Comparison of ENCODE assay signal across 17 cellular contexts in the genomic region with DNA sequence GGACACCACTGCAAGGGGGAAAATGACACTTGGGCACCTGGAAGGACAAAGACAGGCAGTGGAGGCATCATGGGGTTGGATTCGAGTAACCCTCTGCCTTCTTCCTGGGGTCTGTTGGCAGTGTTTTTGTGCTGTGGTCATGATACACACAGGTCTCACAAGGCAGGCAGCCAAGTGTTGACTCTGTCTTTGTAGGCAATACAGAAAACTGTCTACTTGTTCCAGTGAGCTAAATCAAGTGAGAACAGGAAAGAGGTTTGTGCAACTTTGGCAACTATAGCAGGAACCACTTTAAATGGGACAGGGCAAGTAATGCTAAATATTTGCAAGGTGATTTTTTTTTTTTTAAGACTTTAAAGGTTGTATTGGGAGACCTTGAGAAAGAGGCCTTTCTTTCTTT.
"Had no signal": no experiment of that assay in that cellular context is flagged by ENCODE, and none has a peak within 500 bp of the region (broad histone marks: within the 10 kb centered on the region; RNA-seq: fewer than 3 reads in every experiment).

No MANE protein-coding gene starts in this region.

- H3K4me3 ChIP-seq: breast epithelium, dorsolateral prefrontal cortex, esophagus squamous epithelium, ovary, skin epidermis, uterus had no signal

- FAIRE-seq: endometrium had no signal

- DNase-seq: activated CD4-positive, alpha-beta T cell treated with anti-CD3 and anti-CD28 coated beads for 1 hour; activated CD4-positive, alpha-beta T cell treated with anti-CD3 and anti-CD28 coated beads, Interleukin-2, amount 50 U/mL, for 48 hours; activated CD8-positive, alpha-beta memory T cell treated with anti-CD3 and anti-CD28 coated beads, Interleukin-2, amount 10 ng/mL, durations not matched to agents 7 days and 5 days; activated effector memory CD4-positive, alpha-beta T cell treated with anti-CD3 and anti-CD28 coated beads, Interleukin-2, amount 50 U/mL, for 16 hours; activated T-cell treated with anti-CD3 and anti-CD28 coated beads, Interleukin-2, amount 50 U/mL, for 4 hours; dorsolateral prefrontal cortex; esophagus squamous epithelium; foreskin keratinocyte; left colon; mesendoderm; ovary; stimulated activated CD4-positive, alpha-beta T cell treated with anti-CD3 and anti-CD28 coated beads, Interleukin-4, amount 100 ng/mL, for 4 hours; T-helper 9 cell; uterus had no signal
